Comparison of ENCODE assay signal across 17 cellular contexts in genomic region chr12:62542814-62543213, GRCh38.
DNase-seq lines count a peak whose midpoint lies in the region; ATAC-seq and TF ChIP-seq lines count a peak whose summit lies in the region.
"Had no signal": no experiment of that assay in that cellular context is flagged by ENCODE, and none has a peak within 500 bp of the region (broad histone marks: within the 10 kb centered on the region; RNA-seq: fewer than 3 reads in every experiment).

No MANE protein-coding gene starts in this region.

- H3K36me3 Mint-ChIP-seq in T-helper 1 cell treated with Interleukin-12 subunit alpha and Interleukin-12 subunit beta and Interleukin-4 antibody, amounts not matched to agents 30 μg/mL and 1 μg/mL, for 36 hours (ENCODE audit: low read depth) = peaks cover 23% of the 10 kb centered on the region
- H3K36me3 Mint-ChIP-seq in activated T-cell treated with anti-CD3 and anti-CD28 coated beads, Interleukin-2, amount 50 U/mL, for 24 hours (ENCODE audit: low read depth) = peaks cover 66% of the 10 kb centered on the region
- H3K36me3 Mint-ChIP-seq in effector memory CD8-positive, alpha-beta T cell (ENCODE audit: insufficient read depth) = peaks cover 50% of the 10 kb centered on the region

- H3K27ac Mint-ChIP-seq in T-helper 1 cell treated with Interleukin-12 subunit alpha and Interleukin-12 subunit beta and Interleukin-4 antibody, amounts not matched to agents 30 μg/mL and 1 μg/mL, for 36 hours = peak overlapping the region; percentile 12
- peak overlapping the region; percentile 74 for H3K27ac Mint-ChIP-seq in activated T-cell treated with anti-CD3 and anti-CD28 coated beads, Interleukin-2, amount 50 U/mL, for 24 hours
- peak overlapping the region; percentile 3 to 66 for H3K27ac Mint-ChIP-seq in effector memory CD8-positive, alpha-beta T cell
- H3K27ac Mint-ChIP-seq: HFFc6 had no signal

- no peaks in the 10 kb centered on the region for H3F3A ChIP-seq in MM.1S (ENCODE audit: insufficient read depth, low read length)

- H3K27me3 ChIP-seq in MM.1S (replicated peaks; ENCODE audit: insufficient read depth, low read length) (no peaks in the 10 kb centered on the region), Peyer's patch (no peaks in the 10 kb centered on the region)
- H3K27me3 ChIP-seq: BLaER1 had no signal

- TF ChIP-seq POLR2A in Peyer's patch (IDR thresholded peaks at IDR 0.05) = no peak

- no peaks in the 10 kb centered on the region; the same call in none of the 2 replicates for H3K36me3 ChIP-seq in MM.1S (replicated peaks; ENCODE audit: insufficient read depth, low read length)
- peaks cover 0 to 69% (median 0%) of the 10 kb centered on the region in 3 donors for H3K36me3 ChIP-seq in Peyer's patch

- no peaks in the 10 kb centered on the region for H3K79me2 ChIP-seq in MM.1S (ENCODE audit: low read length)

- H3K27ac ChIP-seq in MM.1S (ENCODE audit: low read length) (peak overlapping the region; percentile 11; the same call in 1 of the 2 replicates), Peyer's patch (no peak overlapping the region)
- H3K27ac ChIP-seq: 22Rv1, BLaER1 had no signal

- no peaks in the 10 kb centered on the region for H3K9me2 ChIP-seq in MM.1S (replicated peaks; ENCODE audit: insufficient read depth, low read length)

- no peaks in the 10 kb centered on the region for H3K27me3 Mint-ChIP-seq in T-helper 1 cell treated with Interleukin-12 subunit alpha and Interleukin-12 subunit beta and Interleukin-4 antibody, amounts not matched to agents 30 μg/mL and 1 μg/mL, for 36 hours (ENCODE audit: low read depth)
- no peaks in the 10 kb centered on the region for H3K27me3 Mint-ChIP-seq in activated T-cell treated with anti-CD3 and anti-CD28 coated beads, Interleukin-2, amount 50 U/mL, for 24 hours
- no peaks in the 10 kb centered on the region for H3K27me3 Mint-ChIP-seq in effector memory CD8-positive, alpha-beta T cell
- H3K27me3 Mint-ChIP-seq: CD8-positive, alpha-beta memory T cell had no signal

- H3K9ac ChIP-seq in MM.1S (ENCODE audit: low read length) = no peak overlapping the region
- H3K9ac ChIP-seq: BLaER1 had no signal

- TF ChIP-seq CTCF in MM.1S (IDR thresholded peaks at IDR 0.05; ENCODE audit: low read length) = no peak
- TF ChIP-seq CTCF in Peyer's patch (IDR thresholded peaks at IDR 0.05) = no peak

- ATAC-seq in effector memory CD8-positive, alpha-beta T cell (replicated peaks) = no peak

- peak overlapping the region; percentile 17; the same call in 1 of the 2 replicates for H3K4me2 ChIP-seq in MM.1S (ENCODE audit: low read depth, low read length)
- H3K4me2 ChIP-seq: BLaER1 had no signal

- no peak overlapping the region for H2AFZ ChIP-seq in MM.1S (ENCODE audit: low read length)

- H3K4me3 Mint-ChIP-seq in T-helper 1 cell treated with Interleukin-12 subunit alpha and Interleukin-12 subunit beta and Interleukin-4 antibody, amounts not matched to agents 30 μg/mL and 1 μg/mL, for 36 hours = no peak overlapping the region
- H3K4me3 Mint-ChIP-seq in activated T-cell treated with anti-CD3 and anti-CD28 coated beads, Interleukin-2, amount 50 U/mL, for 24 hours = no peak overlapping the region
- H3K4me3 Mint-ChIP-seq in effector memory CD8-positive, alpha-beta T cell = no peak overlapping the region
- H3K4me3 Mint-ChIP-seq: CD8-positive, alpha-beta memory T cell; HFFc6 had no signal

- H3K9me3 Mint-ChIP-seq in T-helper 1 cell treated with Interleukin-12 subunit alpha and Interleukin-12 subunit beta and Interleukin-4 antibody, amounts not matched to agents 30 μg/mL and 1 μg/mL, for 36 hours = no peaks in the 10 kb centered on the region
- no peaks in the 10 kb centered on the region for H3K9me3 Mint-ChIP-seq in activated T-cell treated with anti-CD3 and anti-CD28 coated beads, Interleukin-2, amount 50 U/mL, for 24 hours
- no peaks in the 10 kb centered on the region for H3K9me3 Mint-ChIP-seq in effector memory CD8-positive, alpha-beta T cell
- H3K9me3 Mint-ChIP-seq: CD8-positive, alpha-beta memory T cell; HFFc6 had no signal

- H4K20me1 ChIP-seq in MM.1S (ENCODE audit: insufficient read depth, low read length) = no peaks in the 10 kb centered on the region
- H4K20me1 ChIP-seq: BLaER1 had no signal

- no peak for DNase-seq in T-helper 1 cell
- DNase-seq in activated T-cell treated with anti-CD3 and anti-CD28 coated beads, Interleukin-2, amount 50 U/mL, for 24 hours = no peak
- DNase-seq in activated T-cell treated with anti-CD3 and anti-CD28 coated beads, Interleukin-2, amount 50 U/mL, for 1 hour = no peak
- DNase-seq in MM.1S = no peak
- DNase-seq in effector memory CD8-positive, alpha-beta T cell = no peak
- no peak for DNase-seq in Peyer's patch
- no peak for DNase-seq in nucleus accumbens (lab: John Stamatoyannopoulos, UW)
- DNase-seq: AML-193; Caco-2; CD8-positive, alpha-beta memory T cell; DND-41; GDM1; HCEC 1CT; HFFc6 had no signal

- H3K4me1 ChIP-seq in MM.1S (ENCODE audit: low read length) (peaks cover 8% of the 10 kb centered on the region), Peyer's patch (no peaks in the 10 kb centered on the region)
- H3K4me1 ChIP-seq: BLaER1, Caco-2 had no signal

- H3K4me1 Mint-ChIP-seq in T-helper 1 cell treated with Interleukin-12 subunit alpha and Interleukin-12 subunit beta and Interleukin-4 antibody, amounts not matched to agents 30 μg/mL and 1 μg/mL, for 36 hours (ENCODE audit: low read depth) = peaks cover 3% of the 10 kb centered on the region
- H3K4me1 Mint-ChIP-seq in activated T-cell treated with anti-CD3 and anti-CD28 coated beads, Interleukin-2, amount 50 U/mL, for 24 hours (ENCODE audit: low read depth) = peaks cover 12% of the 10 kb centered on the region
- H3K4me1 Mint-ChIP-seq in effector memory CD8-positive, alpha-beta T cell (ENCODE audit: low read depth in 2 of 2) = peaks cover 0 to 4% of the 10 kb centered on the region in 2 donors
- H3K4me1 Mint-ChIP-seq: CD8-positive, alpha-beta memory T cell had no signal

- H3K4me3 ChIP-seq in MM.1S (ENCODE audit: low read length) (no peak overlapping the region), Peyer's patch (no peak overlapping the region)
- H3K4me3 ChIP-seq: BLaER1 had no signal

- H3K9me3 ChIP-seq in MM.1S (replicated peaks; ENCODE audit: insufficient read depth, low read length) = no peaks in the 10 kb centered on the region
- H3K9me3 ChIP-seq in Peyer's patch = no peaks in the 10 kb centered on the region
- H3K9me3 ChIP-seq: BLaER1, Caco-2 had no signal

Comparison
In these comparisons a context has a peak if more than half of its experiments do, and no peak if none do; other contexts are left out.
1. H3K27ac Mint-ChIP-seq: peak in every context shown above with its lines; median percentile 74 in activated T-cell treated with anti-CD3 and anti-CD28 coated beads, Interleukin-2, amount 50 U/mL, for 24 hours; 34 in effector memory CD8-positive, alpha-beta T cell; 12 in T-helper 1 cell treated with Interleukin-12 subunit alpha and Interleukin-12 subunit beta and Interleukin-4 antibody, amounts not matched to agents 30 μg/mL and 1 μg/mL, for 36 hours.